Comparison of ENCODE assay signal across 2 cellular contexts in genomic region chr1:38615680-38616079, GRCh38.
TF ChIP-seq lines count a peak whose summit lies in the region.

No MANE protein-coding gene starts in this region.

TF ChIP-seq in HEK293, 187 proteins besides CTCF, POLR2A, EP300 and RAD21 (continued from another document):
- no peak for TF ChIP-seq ZNF561 (tag by site-specific recombination; IDR thresholded peaks at IDR 0.05; ENCODE audit: borderline replicate concordance)

TF ChIP-seq in K562, 482 proteins besides CTCF, POLR2A, EP300 and RAD21 (continued from another document):
- TF ChIP-seq CBX3 (IDR thresholded peaks at IDR 0.05; ENCODE audit: borderline replicate concordance in 1 of 2, low read length in 2 of 2) = peak in 1 of 2 experiments; percentile 80; a peak in 2 of 3 replicates
- TF ChIP-seq KLF16 (IDR thresholded peaks at IDR 0.05) = no peak
- TF ChIP-seq ZNF764 (CRISPR knock-in tag; IDR thresholded peaks at IDR 0.05; ENCODE audit: low read depth) = peak; percentile 96
- TF ChIP-seq TRIM28 (IDR thresholded peaks at IDR 0.05) = no peak
